Comparison of ENCODE assay signal across 8 cellular contexts in the genomic region with DNA sequence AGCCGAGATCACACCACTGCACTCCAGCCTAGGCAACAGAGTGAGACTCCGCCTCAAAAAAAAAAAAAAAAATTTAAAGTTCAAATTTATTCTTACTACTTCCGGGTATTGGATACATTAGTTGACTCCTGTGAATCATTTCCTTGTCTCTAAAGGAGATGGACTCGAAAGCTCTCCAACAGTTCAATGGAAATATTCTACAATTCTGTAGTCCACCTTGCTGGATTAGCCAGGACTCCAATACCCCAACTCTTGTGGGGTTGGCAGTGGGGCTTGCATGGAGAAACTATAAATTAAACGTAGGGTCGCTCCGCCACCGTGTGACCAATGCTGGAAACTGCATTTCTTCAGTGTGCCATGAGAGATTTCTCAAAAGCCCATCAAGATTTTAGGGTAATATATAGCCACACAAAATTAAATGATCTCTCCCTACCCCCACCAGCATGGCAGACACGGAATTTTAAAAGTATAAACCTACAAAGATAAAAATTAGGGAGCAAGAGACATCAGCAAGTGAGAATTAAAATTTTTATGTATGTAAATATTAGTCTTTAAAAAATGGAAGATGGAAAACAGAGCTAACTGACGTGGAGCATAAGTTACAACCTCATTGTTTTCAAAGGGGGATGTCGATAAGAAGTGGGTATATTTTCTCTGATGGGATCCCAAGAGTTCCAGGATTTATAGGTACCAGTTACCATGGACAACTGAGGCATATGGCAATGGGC. TPM values are rescaled to one million over a fixed set of nuclear protein-coding genes. Genes with fewer than 3 reads are reported as not detected.
DNase-seq lines count a peak whose midpoint lies in the region; ATAC-seq and TF ChIP-seq lines count a peak whose summit lies in the region.

No MANE protein-coding gene starts in this region.

- H3K9me3 ChIP-seq in PC-3 (ENCODE audit: low read length), result no peaks in the 10 kb centered on the region
- no peaks in the 10 kb centered on the region for H3K9me3 ChIP-seq in neutrophil

- H3K27ac ChIP-seq in PC-3 (ENCODE audit: low read length) (no peak overlapping the region), neutrophil (no peak overlapping the region)

- H3K4me3 ChIP-seq in PC-3 (ENCODE audit: low read length), result no peak overlapping the region
- H3K4me3 ChIP-seq in fibroblast of villous mesenchyme (ENCODE audit: low read depth, low read length), result no peak overlapping the region
- H3K4me3 ChIP-seq in neutrophil (ENCODE audit: low read depth in 1 of 2, low read length in 1 of 2), result no peak overlapping the region

- no peaks in the 10 kb centered on the region for H3K79me2 ChIP-seq in PC-3 (ENCODE audit: low read length)

- no peaks in the 10 kb centered on the region for H3F3A ChIP-seq in PC-3 (ENCODE audit: low read length, unreplicated experiment)

- H2AFZ ChIP-seq in PC-3 (ENCODE audit: low read length), result peak overlapping the region; percentile 3; the same call in 1 of the 2 replicates

- DNase-seq in COLO668 (lab: John Stamatoyannopoulos, UW; ENCODE audit: unreplicated experiment) (peak; percentile 56), HT-29 (ENCODE audit: low spot score) (peak; percentile 81), PC-3 (peak; percentile 80), activated T-helper 1 cell treated with Interleukin-2 at 50 U/mL for 16 hours (ENCODE audit: low read depth) (peak; percentile 17), fibroblast of villous mesenchyme (ENCODE audit: low read depth) (peak; percentile 67), superior temporal gyrus (ENCODE audit: extremely low spot score) (peak; percentile 93)

- peak overlapping the region; percentile 38; the same call in 1 of the 2 replicates for H3K4me2 ChIP-seq in PC-3 (ENCODE audit: low read length)

- CTCF ChIA-PET in PC-3 (lab: Charles Lee), result interaction anchor here (0.5 to 1.2 kb wide), 4 partner anchors 57 to 267 kb away, joined by 3 to 5 read pairs (median 4); a partner anchor contains a TSS

- H3K9ac ChIP-seq in PC-3 (ENCODE audit: low read length), result no peak overlapping the region

- H3K9me2 ChIP-seq in PC-3 (replicated peaks; ENCODE audit: low read length), result no peaks in the 10 kb centered on the region

- H3K4me1 ChIP-seq in PC-3 (ENCODE audit: insufficient read depth, low read length) (peaks cover 18% of the 10 kb centered on the region), neutrophil (ENCODE audit: control insufficient read depth in 1 of 2, insufficient read depth in 1 of 2, low read depth in 1 of 2, low read length in 1 of 2) (peaks cover 9 to 15% of the 10 kb centered on the region in 2 experiments)

- peak; percentile 39 for ATAC-seq in PC-3
- no peak for ATAC-seq in HG03139 (IDR thresholded peaks at IDR 0.05; ENCODE audit: unreplicated experiment)

- H4K20me1 ChIP-seq in PC-3 (ENCODE audit: low read length), result no peaks in the 10 kb centered on the region

- POLR2A ChIA-PET in PC-3 (lab: Charles Lee; ENCODE audit: unreplicated experiment), result interaction anchor here (0.6 kb wide), 2 partner anchors 111 to 194 kb away, joined by 4 read pairs; a partner anchor contains a TSS

- intact Hi-C loops in PC-3 (cut with micrococcal nuclease), result loop anchor here (1.0 to 2.0 kb wide), 4 partner anchors 56 to 292 kb away; no protein-coding TSS in a partner anchor

- no TSS peak for BruUV-seq in PC-3 (replicated peaks; lab: Mats Ljungman, UMichigan)

- no peaks in the 10 kb centered on the region for H3K27me3 ChIP-seq in PC-3 (ENCODE audit: low read length)
- peaks cover 16% of the 10 kb centered on the region for H3K27me3 ChIP-seq in neutrophil

- H3K36me3 ChIP-seq in PC-3 (ENCODE audit: low read depth, low read length) (no peaks in the 10 kb centered on the region), neutrophil (peaks cover 4% of the 10 kb centered on the region)

- TF ChIP-seq CTCF in PC-3 (conservative IDR thresholded peaks at IDR 0.05; ENCODE audit: low read depth, low read length), result peak; percentile 92
- peak; percentile 80 for TF ChIP-seq CTCF in fibroblast of villous mesenchyme (IDR thresholded peaks at IDR 0.05; ENCODE audit: insufficient read depth, low read depth, low read length)
- peak; percentile 79 for TF ChIP-seq CTCF in neutrophil (IDR thresholded peaks at IDR 0.05)

RNA-seq across cellular contexts. Expression of a gene that starts 27.8 kb away (rescaled TPM):
- total RNA-seq in HT-29 (2014; rRNA removed; shearing (Covaris generic)), result 0.33 and 0.55 TPM in 2 replicates
- total RNA-seq in PC-3 (2014; rRNA removed), result 1.4 and 1.8 TPM in 2 replicates
- 0.97 and 2.2 TPM in 2 replicates for total RNA-seq in fibroblast of villous mesenchyme

Comparison
In these comparisons a context has a peak if more than half of its experiments do, and no peak if none do; other contexts are left out.
1. DNase-seq: peak in every context shown above with its lines; median percentile 93 in superior temporal gyrus; 81 in HT-29; 80 in PC-3; 67 in fibroblast of villous mesenchyme; 56 in COLO668; 17 in activated T-helper 1 cell treated with Interleukin-2 at 50 U/mL for 16 hours.